8 cellular contexts compared by ENCODE assay signal in the genomic region with DNA sequence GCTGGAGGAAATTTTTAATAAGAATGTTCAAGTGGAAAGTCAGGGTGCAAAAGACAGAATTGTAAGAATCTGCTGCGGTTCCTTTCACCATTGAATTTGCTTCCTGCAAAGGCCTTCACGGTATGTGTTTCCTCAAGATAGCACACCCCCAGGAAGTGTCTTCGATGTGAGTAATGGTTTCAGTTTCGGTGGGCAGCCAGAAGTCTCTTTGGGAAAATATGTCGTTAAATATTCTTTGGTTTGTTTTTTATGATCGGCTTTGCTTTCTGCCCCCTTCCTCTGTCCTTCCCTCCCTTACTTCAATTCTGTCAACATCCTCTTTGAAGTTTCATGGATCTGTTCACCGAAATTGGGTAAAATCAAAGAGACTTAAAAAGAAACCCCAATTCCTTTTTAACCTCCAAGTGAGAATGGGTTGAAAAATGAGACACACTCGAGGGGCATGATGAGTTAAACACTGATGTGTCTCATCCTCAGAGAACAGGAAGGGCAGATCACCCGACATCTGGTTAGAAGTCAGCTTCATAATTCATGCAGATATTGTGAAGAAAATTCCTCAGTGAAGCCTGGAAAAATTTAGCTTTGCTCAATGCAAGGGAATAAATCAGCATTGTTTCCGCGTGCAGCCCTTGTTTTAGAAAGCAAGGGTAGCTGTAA.
DNase-seq lines count a peak whose midpoint lies in the region; ATAC-seq lines count a peak whose summit lies in the region.

No MANE protein-coding gene starts in this region.

- peaks cover 6% of the 10 kb centered on the region for H3K27me3 Mint-ChIP-seq in activated naive CD8-positive, alpha-beta T cell treated with anti-CD3 and anti-CD28 coated beads, Interleukin-2, amount 50 U/mL, for 24 hours

- no peaks in the 10 kb centered on the region for H3K9me3 Mint-ChIP-seq in activated naive CD8-positive, alpha-beta T cell treated with anti-CD3 and anti-CD28 coated beads, Interleukin-2, amount 50 U/mL, for 24 hours

- DNase-seq in HT1080 (ENCODE audit: low read depth) (peak; percentile 50), DMS114 treated with DMSO at 0.1 percent for 48 hours (lab: John Stamatoyannopoulos, UW; ENCODE audit: unreplicated experiment) (no peak), NCI-H69 (lab: John Stamatoyannopoulos, UW) (no peak)
- DNase-seq in activated naive CD8-positive, alpha-beta T cell treated with anti-CD3 and anti-CD28 coated beads, Interleukin-2, amount 50 U/mL, for 24 hours: peak; percentile 10
- no peak for DNase-seq in stimulated activated CD4-positive, alpha-beta T cell treated with anti-CD3 and anti-CD28 coated beads, Interleukin-4, amount 100 ng/mL, for 1 hour

- peak overlapping the region; percentile 56 for H3K4me3 Mint-ChIP-seq in activated naive CD8-positive, alpha-beta T cell treated with anti-CD3 and anti-CD28 coated beads, Interleukin-2, amount 50 U/mL, for 24 hours

- H3K27me3 ChIP-seq in mononuclear cell (ENCODE audit: insufficient read depth, low read length): no peaks in the 10 kb centered on the region

- no peaks in the 10 kb centered on the region for H3K9me3 ChIP-seq in mononuclear cell (ENCODE audit: low read depth, low read length)

- H3K4me1 Mint-ChIP-seq in activated naive CD8-positive, alpha-beta T cell treated with anti-CD3 and anti-CD28 coated beads, Interleukin-2, amount 50 U/mL, for 24 hours: peaks cover 21% of the 10 kb centered on the region

- no peaks in the 10 kb centered on the region for H3K36me3 Mint-ChIP-seq in activated naive CD8-positive, alpha-beta T cell treated with anti-CD3 and anti-CD28 coated beads, Interleukin-2, amount 50 U/mL, for 24 hours (ENCODE audit: low read depth)

- H3K4me3 ChIP-seq in mononuclear cell (ENCODE audit: low read length): peak overlapping the region; percentile 26

- peak overlapping the region; percentile 37 for H3K27ac Mint-ChIP-seq in activated naive CD8-positive, alpha-beta T cell treated with anti-CD3 and anti-CD28 coated beads, Interleukin-2, amount 50 U/mL, for 24 hours

- peaks cover 26% of the 10 kb centered on the region for H3K4me1 ChIP-seq in mononuclear cell (ENCODE audit: insufficient read depth, low read length)

- peak; percentile 61 for ATAC-seq in GM18498 (IDR thresholded peaks at IDR 0.05; ENCODE audit: unreplicated experiment)
- no peak for ATAC-seq in activated naive CD8-positive, alpha-beta T cell treated with anti-CD3 and anti-CD28 coated beads, Interleukin-2, amount 50 U/mL, for 24 hours
- no peak for ATAC-seq in activated CD4-positive, CD25-positive, alpha-beta regulatory T cell treated with anti-CD3 and anti-CD28 coated beads, Interleukin-2, amount 50 U/mL, for 24 hours

Comparison
In these comparisons a context has a peak if more than half of its experiments do, and no peak if none do; other contexts are left out.
1. DNase-seq: peak in HT1080 (single experiment) and activated naive CD8-positive, alpha-beta T cell treated with anti-CD3 and anti-CD28 coated beads, Interleukin-2, amount 50 U/mL, for 24 hours (single experiment); none in DMS114 treated with DMSO at 0.1 percent for 48 hours (single experiment), NCI-H69 (single experiment) and stimulated activated CD4-positive, alpha-beta T cell treated with anti-CD3 and anti-CD28 coated beads, Interleukin-4, amount 100 ng/mL, for 1 hour (single experiment).